ENCODE assay signal across 35 cellular contexts in the genomic region with DNA sequence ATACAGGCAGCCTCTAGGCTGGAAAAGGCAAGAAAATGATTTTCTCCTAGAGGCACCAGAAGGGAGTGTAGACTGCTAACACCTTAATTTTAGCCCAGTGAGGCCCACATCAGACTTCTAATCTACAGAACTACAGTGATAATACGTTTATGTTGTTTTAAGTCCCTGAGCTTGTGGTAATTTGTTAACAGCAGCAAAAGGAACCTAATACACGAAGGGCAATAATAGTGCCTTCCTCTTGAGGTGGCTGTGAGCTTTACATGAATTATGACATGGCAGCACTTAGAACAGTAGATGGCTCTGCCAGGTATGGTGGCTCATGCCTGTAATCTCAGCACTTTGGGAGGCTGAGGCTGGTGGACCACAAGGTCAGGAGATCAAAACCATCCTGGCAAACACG.
"Had no signal": no experiment of that assay in that cellular context is flagged by ENCODE, and none has a peak within 500 bp of the region (broad histone marks: within the 10 kb centered on the region; RNA-seq: fewer than 3 reads in every experiment).

No MANE protein-coding gene starts in this region.

- H3K27me3 ChIP-seq: MG63 had no signal

- H3K9me3 ChIP-seq: MG63 had no signal

- H3K4me3 ChIP-seq: MG63 had no signal

- DNase-seq: Karpas-422, Kasumi-1, MG63, MM.1S, MV-4-11, NCI-H1048, NCI-H1092, NCI-H1092 treated with DMSO at 0.1 percent for 48 hours, NCI-H1105, NCI-H1105 treated with DMSO at 0.1 percent for 48 hours, NCI-H1417, NCI-H1417 treated with DMSO at 0.1 percent for 48 hours, NCI-H1436, NCI-H1436 treated with DMSO at 0.1 percent for 48 hours, NCI-H146, NCI-H1694, NCI-H1694 treated with DMSO at 0.1 percent for 48 hours, NCI-H187, NCI-H187 treated with DMSO at 0.1 percent for 48 hours, NCI-H1930, NCI-H2029, NCI-H2029 treated with DMSO at 0.1 percent for 48 hours, NCI-H2081, NCI-H2081 treated with DMSO at 0.1 percent for 48 hours, NCI-H2107, NCI-H2171, NCI-H2171 treated with DMSO at 0.1 percent for 48 hours, NCI-H2227 treated with DMSO at 0.1 percent for 48 hours, NCI-H226, NCI-H345, NCI-H446, NCI-H446 treated with DMSO at 0.1 percent for 48 hours, NCI-H510A, NCI-H510A treated with DMSO at 0.1 percent for 48 hours, NCI-H524 had no signal

- H3K36me3 ChIP-seq: MG63 had no signal
